8 cellular contexts compared by ENCODE assay signal in the genomic region with DNA sequence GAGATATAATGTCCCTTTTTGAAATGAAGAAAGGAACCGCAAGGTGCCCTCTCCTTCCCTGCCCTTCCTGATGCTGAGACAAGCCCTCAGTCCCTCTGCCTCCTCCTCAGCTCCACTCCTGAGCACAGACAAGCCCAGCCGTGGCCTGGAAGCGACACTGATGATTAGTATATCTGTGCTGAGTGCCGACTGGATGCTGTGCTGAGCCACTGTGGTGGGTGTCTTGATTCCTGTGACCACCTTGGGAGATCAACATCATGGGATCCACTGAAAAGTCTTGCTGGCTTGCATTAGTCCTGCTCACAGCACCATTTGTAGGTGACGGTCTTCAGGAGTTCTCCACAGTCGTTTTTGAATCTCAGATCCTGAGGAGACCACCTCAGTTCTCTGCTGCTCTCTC. TPM values are rescaled to one million over a fixed set of nuclear protein-coding genes. Genes with fewer than 3 reads are reported as not detected.
"Had no signal": no experiment of that assay in that cellular context is flagged by ENCODE, and none has a peak within 500 bp of the region (broad histone marks: within the 10 kb centered on the region; RNA-seq: fewer than 3 reads in every experiment).

No MANE protein-coding gene starts in this region.

- H3K4me1 ChIP-seq: HAP-1 had no signal

- H3K4me3 ChIP-seq: GM23248, HAP-1, K562 had no signal

- ATAC-seq: HCT116, K562 had no signal

- DNase-seq: GM23248, GOT3, H7, IMR-90 had no signal

- H3K27ac ChIP-seq: GM23248 had no signal

- H3K9me3 ChIP-seq: HAP-1 had no signal

- H3K36me3 ChIP-seq: HAP-1 had no signal

RNA-seq across cellular contexts. Expression of gene HGFAC, which starts 59.5 kb away (rescaled TPM):
- total RNA-seq: GM23248, HT-29, IMR-90, K562 had no signal
- polyA plus RNA-seq: GM23248 had no signal
